ENCODE assay signal across 22 cellular contexts in genomic region chr5:11477786-11478185, GRCh38.
DNase-seq lines count a peak whose midpoint lies in the region; ATAC-seq, FAIRE-seq and TF ChIP-seq lines count a peak whose summit lies in the region.
"Had no signal": no experiment of that assay in that cellular context is flagged by ENCODE, and none has a peak within 500 bp of the region (broad histone marks: within the 10 kb centered on the region; RNA-seq: fewer than 3 reads in every experiment).

No MANE protein-coding gene starts in this region.

- no peak overlapping the region for H3K4me3 ChIP-seq in GM23338
- H3K4me3 ChIP-seq in fibroblast of mammary gland (ENCODE audit: control insufficient read depth, low read depth, low read length): no peak overlapping the region
- H3K4me3 ChIP-seq in osteoblast (ENCODE audit: insufficient read depth, low read length): no peak overlapping the region
- H3K4me3 ChIP-seq: A549, HAP-1, SJSA1 had no signal

- H3K27ac ChIP-seq in GM23338 (ENCODE audit: low read depth) (no peak overlapping the region), osteoblast (ENCODE audit: low read depth, low read length) (no peak overlapping the region)
- H3K27ac ChIP-seq: A549, KMS-11, SJSA1 had no signal

- no peak for FAIRE-seq in HTR-8/SVneo (lab: Jason Lieb, UNC)
- FAIRE-seq: A549, GM18507, GM19239 had no signal

- H3K79me2 ChIP-seq in GM23338 (replicated peaks; ENCODE audit: insufficient read depth) (no peaks in the 10 kb centered on the region), osteoblast (ENCODE audit: insufficient read depth, low read length) (no peaks in the 10 kb centered on the region)

- peaks cover 2% of the 10 kb centered on the region for H3K9me3 ChIP-seq in osteoblast (ENCODE audit: low read depth, low read length)
- H3K9me3 ChIP-seq: A549, SJSA1 had no signal

- H4K20me1 ChIP-seq in GM23338 (replicated peaks; ENCODE audit: insufficient read depth) (no peaks in the 10 kb centered on the region), osteoblast (ENCODE audit: insufficient read depth, low read length) (no peaks in the 10 kb centered on the region)

- DNase-seq in GM23338 (ENCODE audit: low spot score) (no peak), NCI-H446 treated with DMSO at 0.1 percent for 48 hours (lab: John Stamatoyannopoulos, UW) (peak; percentile 69), fibroblast of mammary gland (ENCODE audit: low read depth) (peak; percentile 51), osteoblast (ENCODE audit: insufficient read length, low spot score, missing footprints) (peak; percentile 53), HTR-8/SVneo (ENCODE audit: insufficient read length, low spot score) (no peak)
- DNase-seq: GDM1, IMR-90, NCI-H1694, NCI-H2081, NCI-H526 treated with DMSO at 0.1 percent for 48 hours, OCI-M1 had no signal

- H3K36me3 Mint-ChIP-seq in GM23338 (ENCODE audit: low read depth): no peaks in the 10 kb centered on the region
- H3K36me3 Mint-ChIP-seq: CD14-positive monocyte had no signal

- peaks cover 3% of the 10 kb centered on the region for H3K27me3 Mint-ChIP-seq in GM23338 (ENCODE audit: insufficient read depth, low read depth, poor library complexity)
- H3K27me3 Mint-ChIP-seq: B cell had no signal

- H2AFZ ChIP-seq in GM23338 (no peak overlapping the region), osteoblast (ENCODE audit: low read length) (no peak overlapping the region)

- TF ChIP-seq CTCF in GM23338 (conservative IDR thresholded peaks at IDR 0.05; ENCODE audit: low read depth in 2 of 2): no peak
- no peak for TF ChIP-seq CTCF in fibroblast of mammary gland (conservative IDR thresholded peaks at IDR 0.05; ENCODE audit: control insufficient read depth, insufficient read depth, low read depth, low read length)
- no peak for TF ChIP-seq CTCF in osteoblast (IDR thresholded peaks at IDR 0.05; ENCODE audit: extremely low read depth, low read depth, low read length)

- H3K27me3 ChIP-seq in GM23338 (ENCODE audit: insufficient read depth): no peaks in the 10 kb centered on the region
- no peaks in the 10 kb centered on the region for H3K27me3 ChIP-seq in osteoblast (ENCODE audit: insufficient read depth, low read length)

- H3K4me1 ChIP-seq in GM23338 (ENCODE audit: insufficient read depth): no peaks in the 10 kb centered on the region
- no peaks in the 10 kb centered on the region for H3K4me1 ChIP-seq in osteoblast (ENCODE audit: insufficient read depth, low read length)
- H3K4me1 ChIP-seq: A549, HAP-1, SJSA1 had no signal

- H3F3A ChIP-seq in GM23338 (replicated peaks; ENCODE audit: low read depth): no peaks in the 10 kb centered on the region

- H3K36me3 ChIP-seq in GM23338 (ENCODE audit: insufficient read depth) (no peaks in the 10 kb centered on the region), osteoblast (ENCODE audit: insufficient read depth, low read length) (no peaks in the 10 kb centered on the region)
- H3K36me3 ChIP-seq: HAP-1, SJSA1 had no signal

- H3K9me3 Mint-ChIP-seq in GM23338: no peaks in the 10 kb centered on the region

- H3K4me1 Mint-ChIP-seq in GM23338: peaks cover 4% of the 10 kb centered on the region; the same call in 1 of the 3 replicates
- H3K4me1 Mint-ChIP-seq: B cell, CD14-positive monocyte had no signal

- peak overlapping the region; percentile 36; the same call in 1 of the 2 replicates for H3K27ac Mint-ChIP-seq in GM23338
- H3K27ac Mint-ChIP-seq: B cell, CD14-positive monocyte had no signal

- no peaks in the 10 kb centered on the region for H3K9me2 ChIP-seq in GM23338 (ENCODE audit: insufficient read depth)

- ATAC-seq in GM23338 (no peak), GM18870 (IDR thresholded peaks at IDR 0.05; ENCODE audit: unreplicated experiment) (no peak), GM19452 (IDR thresholded peaks at IDR 0.05; ENCODE audit: unreplicated experiment) (no peak)
- ATAC-seq: A549, Right ventricle myocardium inferior had no signal

- H3K4me2 ChIP-seq in GM23338 (no peak overlapping the region), osteoblast (ENCODE audit: insufficient read depth, low read length) (no peak overlapping the region)
- H3K4me2 ChIP-seq: A549, KMS-11 had no signal

- H3K4me3 Mint-ChIP-seq in GM23338: no peak overlapping the region
- H3K4me3 Mint-ChIP-seq: B cell, CD14-positive monocyte had no signal

TF ChIP-seq in GM23338, 12 proteins besides CTCF, POLR2A, EP300 and RAD21:
- TF ChIP-seq NANOG (IDR thresholded peaks at IDR 0.05; ENCODE audit: borderline replicate concordance) (no peak), ZNF331 (CRISPR knock-in tag; IDR thresholded peaks at IDR 0.05; ENCODE audit: low read depth) (no peak)

Comparison
In these comparisons a context has a peak if more than half of its experiments do, and no peak if none do; other contexts are left out.
1. DNase-seq: peak in NCI-H446 treated with DMSO at 0.1 percent for 48 hours (single experiment), fibroblast of mammary gland (single experiment) and osteoblast (single experiment); none in GM23338 (single experiment) and HTR-8/SVneo (single experiment).